Comparison of ENCODE assay signal across 12 cellular contexts in genomic region chr19:46481187-46481586, GRCh38. TPM values are rescaled to one million over a fixed set of nuclear protein-coding genes. Genes with fewer than 3 reads are reported as not detected.
DNase-seq lines count a peak whose midpoint lies in the region; ATAC-seq, FAIRE-seq and TF ChIP-seq lines count a peak whose summit lies in the region.
"Had no signal": no experiment of that assay in that cellular context is flagged by ENCODE, and none has a peak within 500 bp of the region (broad histone marks: within the 10 kb centered on the region; RNA-seq: fewer than 3 reads in every experiment).

No MANE protein-coding gene starts in this region.

- CTCF ChIA-PET in activated naive CD4-positive, alpha-beta T cell treated with anti-CD3 and anti-CD28 coated beads, Interleukin-2, amount 10 ng/mL, durations not matched to agents 7 days and 5 days (lab: Charles Lee) = no interaction called here

- H3K9ac ChIP-seq in astrocyte (ENCODE audit: low read length) = no peak overlapping the region

- H3K27ac Mint-ChIP-seq in astrocyte (ENCODE audit: unreplicated experiment) = peak overlapping the region; percentile 98
- no peak overlapping the region for H3K27ac Mint-ChIP-seq in activated naive CD4-positive, alpha-beta T cell treated with anti-CD3 and anti-CD28 coated beads, Interleukin-2, amount 10 ng/mL, durations not matched to agents 7 days and 5 days

- H3K36me3 ChIP-seq in astrocyte (ENCODE audit: insufficient read depth, low read length) (no peaks in the 10 kb centered on the region), neuron (ENCODE audit: insufficient read depth, low read length) (no peaks in the 10 kb centered on the region), upper lobe of right lung (no peaks in the 10 kb centered on the region)
- H3K36me3 ChIP-seq: brain microvascular endothelial cell had no signal

- H2AFZ ChIP-seq in astrocyte (ENCODE audit: low read depth, low read length) (no peak overlapping the region), neuron (ENCODE audit: low read depth, low read length) (peak overlapping the region; percentile 68)

- H3K79me2 ChIP-seq in astrocyte (ENCODE audit: insufficient read depth, low read length) = no peaks in the 10 kb centered on the region

- DNase-seq in astrocyte (ENCODE audit: low read depth) (peak; percentile 64), fibroblast of villous mesenchyme (ENCODE audit: low read depth) (peak; percentile 37), upper lobe of right lung (no peak), head of caudate nucleus (no peak)
- no peak for DNase-seq in activated naive CD4-positive, alpha-beta T cell treated with anti-CD3 and anti-CD28 coated beads, Interleukin-2, amount 10 ng/mL, durations not matched to agents 7 days and 5 days
- DNase-seq: activated T-cell treated with anti-CD3 and anti-CD28 coated beads for 4 hours, retina had no signal

- H3K27ac ChIP-seq in astrocyte (ENCODE audit: low read depth, low read length) = no peak overlapping the region
- peak overlapping the region; percentile 70 for H3K27ac ChIP-seq in upper lobe of right lung
- H3K27ac ChIP-seq: brain microvascular endothelial cell had no signal

- peak overlapping the region; percentile 34 for H3K4me2 ChIP-seq in astrocyte (ENCODE audit: low read length)

- H3K27me3 Mint-ChIP-seq in astrocyte (ENCODE audit: low read depth, unreplicated experiment) = no peaks in the 10 kb centered on the region
- H3K27me3 Mint-ChIP-seq in activated naive CD4-positive, alpha-beta T cell treated with anti-CD3 and anti-CD28 coated beads, Interleukin-2, amount 10 ng/mL, durations not matched to agents 7 days and 5 days = peaks cover 61% of the 10 kb centered on the region

- no peak for FAIRE-seq in astrocyte (lab: Jason Lieb, UNC)

- no peaks in the 10 kb centered on the region for H3K9me3 ChIP-seq in astrocyte (ENCODE audit: insufficient read depth, low read depth, low read length)
- no peaks in the 10 kb centered on the region for H3K9me3 ChIP-seq in neuron (ENCODE audit: low read length)
- no peaks in the 10 kb centered on the region for H3K9me3 ChIP-seq in upper lobe of right lung

- ATAC-seq in upper lobe of right lung = no peak
- no peak for ATAC-seq in GM19397 (IDR thresholded peaks at IDR 0.05; ENCODE audit: unreplicated experiment)
- ATAC-seq: Panc1 had no signal

- TF ChIP-seq CTCF in astrocyte (IDR thresholded peaks at IDR 0.05; ENCODE audit: insufficient read depth, low read depth, low read length) (no peak), fibroblast of villous mesenchyme (IDR thresholded peaks at IDR 0.05; ENCODE audit: insufficient read depth, low read depth, low read length) (no peak), upper lobe of right lung (IDR thresholded peaks at IDR 0.05) (no peak)

- no peaks in the 10 kb centered on the region for H3K9me3 Mint-ChIP-seq in astrocyte (ENCODE audit: unreplicated experiment)
- no peaks in the 10 kb centered on the region for H3K9me3 Mint-ChIP-seq in activated naive CD4-positive, alpha-beta T cell treated with anti-CD3 and anti-CD28 coated beads, Interleukin-2, amount 10 ng/mL, durations not matched to agents 7 days and 5 days

- H3K4me3 ChIP-seq in astrocyte (ENCODE audit: insufficient read depth, low read depth, low read length) = no peak overlapping the region
- H3K4me3 ChIP-seq in fibroblast of villous mesenchyme (ENCODE audit: low read depth, low read length) = no peak overlapping the region
- no peak overlapping the region for H3K4me3 ChIP-seq in neuron (ENCODE audit: low read length)
- no peak overlapping the region for H3K4me3 ChIP-seq in upper lobe of right lung
- H3K4me3 ChIP-seq: lung had no signal

- peaks cover 32% of the 10 kb centered on the region for H3K4me1 Mint-ChIP-seq in astrocyte (ENCODE audit: low read depth, unreplicated experiment)
- H3K4me1 Mint-ChIP-seq in activated naive CD4-positive, alpha-beta T cell treated with anti-CD3 and anti-CD28 coated beads, Interleukin-2, amount 10 ng/mL, durations not matched to agents 7 days and 5 days = no peaks in the 10 kb centered on the region

- H3K27me3 ChIP-seq in astrocyte (ENCODE audit: insufficient read depth, low read length) (no peaks in the 10 kb centered on the region), neuron (ENCODE audit: insufficient read depth, low read length) (no peaks in the 10 kb centered on the region), upper lobe of right lung (peaks cover 4% of the 10 kb centered on the region)
- H3K27me3 ChIP-seq: brain microvascular endothelial cell had no signal

- H3K4me1 ChIP-seq in astrocyte (ENCODE audit: insufficient read depth, low read length) = peaks cover 20% of the 10 kb centered on the region
- H3K4me1 ChIP-seq in neuron (ENCODE audit: insufficient read depth, low read length) = peaks cover 36% of the 10 kb centered on the region
- H3K4me1 ChIP-seq in upper lobe of right lung = no peaks in the 10 kb centered on the region

- intact Hi-C loops in upper lobe of right lung (cut with DNase I) = loop anchor here (10.0 kb wide), 1 partner anchor 196 kb away; no protein-coding TSS in a partner anchor
- intact Hi-C loops in head of caudate nucleus (cut with DNase I) = no loop called here

- no peaks in the 10 kb centered on the region for H3K36me3 Mint-ChIP-seq in astrocyte (ENCODE audit: low read depth, unreplicated experiment)
- no peaks in the 10 kb centered on the region for H3K36me3 Mint-ChIP-seq in activated naive CD4-positive, alpha-beta T cell treated with anti-CD3 and anti-CD28 coated beads, Interleukin-2, amount 10 ng/mL, durations not matched to agents 7 days and 5 days

- H4K20me1 ChIP-seq in astrocyte (ENCODE audit: insufficient read depth, low read length) = no peaks in the 10 kb centered on the region

- H3K4me3 Mint-ChIP-seq in astrocyte (ENCODE audit: unreplicated experiment) = peak overlapping the region; percentile 36
- no peak overlapping the region for H3K4me3 Mint-ChIP-seq in activated naive CD4-positive, alpha-beta T cell treated with anti-CD3 and anti-CD28 coated beads, Interleukin-2, amount 10 ng/mL, durations not matched to agents 7 days and 5 days

RNA-seq across cellular contexts. Expression of gene PNMA8A, which starts 9.8 kb away (rescaled TPM):
- total RNA-seq in astrocyte (12.1 and 12.7 TPM in 2 replicates), fibroblast of villous mesenchyme (0.97 and 9.9 TPM in 2 replicates), upper lobe of right lung (1.8 TPM)

RNA-seq across cellular contexts. Expression of gene PNMA8B, which starts 14.5 kb away (rescaled TPM):
- total RNA-seq in astrocyte (1.7 and 1.9 TPM in 2 replicates), fibroblast of villous mesenchyme (0.32 and 0.43 TPM in 2 replicates), upper lobe of right lung (1.9 TPM)

RNA-seq across cellular contexts. Expression of gene PNMA8C, which starts 52.5 kb away (rescaled TPM):
- 0.55 and 0.98 TPM in 2 replicates for total RNA-seq in astrocyte
- under 0.01 TPM in 2 replicates for total RNA-seq in fibroblast of villous mesenchyme
- not detected for total RNA-seq in upper lobe of right lung

Comparison
In these comparisons a context has a peak if more than half of its experiments do, and no peak if none do; other contexts are left out.
1. DNase-seq: peak in astrocyte (single experiment) and fibroblast of villous mesenchyme (single experiment); none in upper lobe of right lung (single experiment), head of caudate nucleus (0 of 42) and activated naive CD4-positive, alpha-beta T cell treated with anti-CD3 and anti-CD28 coated beads, Interleukin-2, amount 10 ng/mL, durations not matched to agents 7 days and 5 days (single experiment).